ENCODE assay signal across 14 cellular contexts in genomic region chr12:50662121-50662480, GRCh38.
"Had no signal": no experiment of that assay in that cellular context is flagged by ENCODE, and none has a peak within 500 bp of the region (broad histone marks: within the 10 kb centered on the region; RNA-seq: fewer than 3 reads in every experiment).

No MANE protein-coding gene starts in this region.

- H3K27ac ChIP-seq: gastrocnemius medialis, heart right ventricle, lower lobe of right lung, parathyroid adenoma, upper lobe of left lung had no signal

- ATAC-seq: gastrocnemius medialis, left colon, lower lobe of right lung had no signal

- H3K9me3 Mint-ChIP-seq: activated CD4-positive, alpha-beta T cell treated with anti-CD3 and anti-CD28 coated beads, Interleukin-2, amount 10 ng/mL, durations not matched to agents 7 days and 5 days; activated T-helper 1 cell treated with anti-CD3 and anti-CD28 coated beads, Interleukin-12 subunit alpha, Interleukin-12 subunit beta, Interleukin-2, Interleukin-4 antibody, amounts not matched to agents 30 ng/mL and 10 ng/mL and 1 ng/mL, durations not matched to agents 14 hours and 24 hours and 36 hours had no signal

- H3K27ac Mint-ChIP-seq: activated CD4-positive, alpha-beta T cell treated with anti-CD3 and anti-CD28 coated beads, Interleukin-2, amount 10 ng/mL, durations not matched to agents 7 days and 5 days; activated T-helper 1 cell treated with anti-CD3 and anti-CD28 coated beads, Interleukin-12 subunit alpha, Interleukin-12 subunit beta, Interleukin-2, Interleukin-4 antibody, amounts not matched to agents 30 ng/mL and 10 ng/mL and 1 ng/mL, durations not matched to agents 14 hours and 24 hours and 36 hours had no signal

- H2AFZ ChIP-seq: parathyroid adenoma had no signal

- DNase-seq: activated CD4-positive, alpha-beta T cell treated with anti-CD3 and anti-CD28 coated beads, Interleukin-2, amount 10 ng/mL, durations not matched to agents 7 days and 5 days; central memory CD4-positive, alpha-beta T cell; effector CD4-positive, alpha-beta T cell; gastrocnemius medialis; heart right ventricle; left colon; lower lobe of right lung; retina; stimulated activated CD4-positive, alpha-beta T cell treated with anti-CD3 and anti-CD28 coated beads, Interleukin-4, amount 100 ng/mL, for 1 hour; stimulated activated naive CD4-positive, alpha-beta T cell; upper lobe of left lung had no signal

- H3K9me3 ChIP-seq: gastrocnemius medialis, heart right ventricle, lower lobe of right lung, upper lobe of left lung had no signal

- H3K9ac ChIP-seq: parathyroid adenoma had no signal

- H3K4me1 Mint-ChIP-seq: activated CD4-positive, alpha-beta T cell treated with anti-CD3 and anti-CD28 coated beads, Interleukin-2, amount 10 ng/mL, durations not matched to agents 7 days and 5 days had no signal

- H3K27me3 Mint-ChIP-seq: activated CD4-positive, alpha-beta T cell treated with anti-CD3 and anti-CD28 coated beads, Interleukin-2, amount 10 ng/mL, durations not matched to agents 7 days and 5 days had no signal

- H3K27me3 ChIP-seq: gastrocnemius medialis, heart right ventricle, upper lobe of left lung had no signal

- H3K4me3 ChIP-seq: coronary artery, gastrocnemius medialis, heart right ventricle, lower lobe of right lung, upper lobe of left lung had no signal

- H3K4me3 Mint-ChIP-seq: activated CD4-positive, alpha-beta T cell treated with anti-CD3 and anti-CD28 coated beads, Interleukin-2, amount 10 ng/mL, durations not matched to agents 7 days and 5 days; activated T-helper 1 cell treated with anti-CD3 and anti-CD28 coated beads, Interleukin-12 subunit alpha, Interleukin-12 subunit beta, Interleukin-2, Interleukin-4 antibody, amounts not matched to agents 30 ng/mL and 10 ng/mL and 1 ng/mL, durations not matched to agents 14 hours and 24 hours and 36 hours had no signal

- H3K4me1 ChIP-seq: lower lobe of right lung, parathyroid adenoma had no signal
